ENCODE assay signal across 23 cellular contexts in genomic region chr11:8392166-8392565, GRCh38.
"Had no signal": no experiment of that assay in that cellular context is flagged by ENCODE, and none has a peak within 500 bp of the region (broad histone marks: within the 10 kb centered on the region; RNA-seq: fewer than 3 reads in every experiment).

No MANE protein-coding gene starts in this region.

- FAIRE-seq: endothelial cell of umbilical vein, urothelium cell line had no signal

- DNase-seq: dermis blood vessel endothelial cell; effector memory CD4-positive, alpha-beta T cell; esophagus squamous epithelium; foreskin melanocyte; immature natural killer cell; islet precursor cell; kidney glomerular epithelial cell; naive thymus-derived CD8-positive, alpha-beta T cell; nephron progenitor cell; nucleus accumbens; psoas muscle; right cardiac atrium; sigmoid colon; stimulated activated CD4-positive, alpha-beta T cell treated with anti-CD3 and anti-CD28 coated beads, Interleukin-2, amount 100 ng/mL, for 24 hours; stimulated activated CD4-positive, alpha-beta T cell treated with anti-CD3 and anti-CD28 coated beads, Interleukin-4, amount 100 ng/mL, for 4 hours; stimulated activated naive CD8-positive, alpha-beta T cell treated with anti-CD3 and anti-CD28 coated beads, Interleukin-15, Interleukin-2, amounts not matched to agents 100 U/mL and 50 U/mL, for 24 hours; substantia nigra; upper lobe of left lung had no signal

- H3K4me1 ChIP-seq: psoas muscle had no signal

- H3K27ac ChIP-seq: coronary artery, esophagus squamous epithelium, psoas muscle, sigmoid colon, thoracic aorta, tibial nerve, upper lobe of left lung had no signal

- H3K4me3 ChIP-seq: coronary artery, esophagus squamous epithelium, psoas muscle, sigmoid colon, thoracic aorta, tibial nerve, upper lobe of left lung had no signal

- H3K36me3 ChIP-seq: esophagus squamous epithelium, sigmoid colon, thoracic aorta, tibial nerve, upper lobe of left lung had no signal

- H3K27me3 ChIP-seq: esophagus squamous epithelium, sigmoid colon, tibial nerve, upper lobe of left lung had no signal
